8 cellular contexts compared by ENCODE assay signal in genomic region chr1:112706505-112707216, GRCh38. TPM values are rescaled to one million over a fixed set of nuclear protein-coding genes. Genes with fewer than 3 reads are reported as not detected.
DNase-seq lines count a peak whose midpoint lies in the region; ATAC-seq, FAIRE-seq and TF ChIP-seq lines count a peak whose summit lies in the region.

Gene RHOC, minus strand, starts transcription at chr1:112707127. Its CDS starts 3,328 bp downstream, at chr1:112703799.

- H3K4me3 Mint-ChIP-seq in immature natural killer cell: peak within 1 kb of the TSS; percentile 90 to 99 (median 92)

- H3K36me3 ChIP-seq in bronchial epithelial cell (ENCODE audit: control insufficient read depth, insufficient read depth, low read length) (peaks cover 15% of the 10 kb centered on the region), small intestine (ENCODE audit: control insufficient read depth in 2 of 2, insufficient read depth in 2 of 2, low read length in 2 of 2) (peaks cover 6% of the 10 kb centered on the region in 2 donors)

- no peaks in the 10 kb centered on the region for H3K9me3 Mint-ChIP-seq in immature natural killer cell

- H3K4me1 Mint-ChIP-seq in immature natural killer cell: peaks cover 54 to 59% of the 10 kb centered on the region in 2 donors

- H3K9me3 ChIP-seq in small intestine (ENCODE audit: control insufficient read depth, low read depth): no peaks in the 10 kb centered on the region

- FAIRE-seq in GM19239 (lab: Jason Lieb, UNC) (no peak), bronchial epithelial cell (lab: Jason Lieb, UNC) (no peak), small intestine (lab: Jason Lieb, UNC) (no peak)

- DNase-seq in Daoy (ENCODE audit: low read depth): peak; percentile 90
- DNase-seq in GM19239 (ENCODE audit: insufficient read length, low spot score): peak; percentile 69
- peak; percentile 80 for DNase-seq in RWPE1 (ENCODE audit: low spot score)
- DNase-seq in bronchial epithelial cell (ENCODE audit: low read depth): no peak
- DNase-seq in immature natural killer cell: peak; percentile 70 to 75 (median 70)
- peak; percentile 77 for DNase-seq in small intestine
- DNase-seq in NCI-H226: no peak

- TF ChIP-seq CTCF in RWPE1 (conservative IDR thresholded peaks at IDR 0.05; ENCODE audit: low read depth): no peak
- no peak for TF ChIP-seq CTCF in bronchial epithelial cell (IDR thresholded peaks at IDR 0.05; ENCODE audit: insufficient read depth, low read length, severe bottlenecking)

- peak within 1 kb of the TSS; percentile 91 to 97 (median 95) for H3K27ac Mint-ChIP-seq in immature natural killer cell

- H3K27me3 ChIP-seq in bronchial epithelial cell (ENCODE audit: control insufficient read depth, insufficient read depth, low read length): no peaks in the 10 kb centered on the region
- no peaks in the 10 kb centered on the region for H3K27me3 ChIP-seq in small intestine (ENCODE audit: control insufficient read depth in 2 of 2, insufficient read depth in 2 of 2, low read length in 2 of 2)

- H3K4me3 ChIP-seq in bronchial epithelial cell (ENCODE audit: low read depth, low read length): peak within 1 kb of the TSS; percentile 88
- H3K4me3 ChIP-seq in small intestine (ENCODE audit: low read depth in 1 of 2, low read length in 2 of 2): peak within 1 kb of the TSS; percentile 85 to 89

- WGBS in small intestine, 3 donors: 2 to 8% (median 3%) methylated on average over 33 to 60 of the region's 60 CpGs

- peaks cover 8 to 11% of the 10 kb centered on the region in 2 donors for H3K4me1 ChIP-seq in small intestine (ENCODE audit: control insufficient read depth in 2 of 2, insufficient read depth in 1 of 2, low read depth in 1 of 2, low read length in 1 of 2)

- CTCF ChIA-PET in RWPE1 (lab: Yijun Ruan, JAX): interaction anchor here (0.6 to 1.3 kb wide), 2 partner anchors 9 to 226 kb away, joined by 3 to 4 read pairs; partner anchors contain the start of gene PPM1J

- peak; percentile 55 for ATAC-seq in HG03196 (IDR thresholded peaks at IDR 0.05; ENCODE audit: unreplicated experiment)

- H3K36me3 Mint-ChIP-seq in immature natural killer cell: peaks cover 0 to 9% (median 9%) of the 10 kb centered on the region in 3 donors

- POLR2A ChIA-PET in RWPE1 (lab: Yijun Ruan, JAX; ENCODE audit: low non-redundant PET): interaction anchor here (1.0 kb wide), 1 partner anchor 32 kb away, joined by 3 read pairs; the partner anchor contains the start of gene MOV10

- H3K27me3 Mint-ChIP-seq in immature natural killer cell (ENCODE audit: low read depth in 3 of 3): peaks cover 2 to 13% (median 10%) of the 10 kb centered on the region in 3 donors

- H3K27ac ChIP-seq in RWPE1 (peak within 1 kb of the TSS; percentile 96), small intestine (ENCODE audit: low read depth in 1 of 2, low read length in 1 of 2) (peak within 1 kb of the TSS; percentile 94 to 95)

RNA-seq across cellular contexts. Expression of gene RHOC, which starts in this region (rescaled TPM):
- 443 and 466 TPM in 2 replicates for total RNA-seq in Daoy (2014; rRNA removed; shearing (Covaris generic))
- total RNA-seq in bronchial epithelial cell: 420 and 469 TPM in 2 replicates
- 100 to 1,000 TPM; 444 to 613 (median 572) TPM for polyA plus RNA-seq in immature natural killer cell
- 1,000 to 10,000 TPM in 2 of 3 donors, 100 to 1,000 TPM in 1; 235 to 1,126 (median 1,023) TPM for polyA plus RNA-seq in small intestine

Comparison
In these comparisons a context has a peak if more than half of its experiments do, and no peak if none do; other contexts are left out.
1. DNase-seq: peak in Daoy (single experiment), GM19239 (single experiment), RWPE1 (single experiment), immature natural killer cell (3 of 3) and small intestine (single experiment); none in bronchial epithelial cell (single experiment) and NCI-H226 (single experiment).